14 cellular contexts compared by ENCODE assay signal in genomic region chr6:23656826-23657225, GRCh38.
A peak's percentile ranks its signal among the peaks of the same experiment; 100 is the strongest.
DNase-seq lines count a peak whose midpoint lies in the region; ATAC-seq and TF ChIP-seq lines count a peak whose summit lies in the region.
"Had no signal": no experiment of that assay in that cellular context is flagged by ENCODE, and none has a peak within 500 bp of the region (broad histone marks: within the 10 kb centered on the region; RNA-seq: fewer than 3 reads in every experiment).

No MANE protein-coding gene starts in this region.

- intact Hi-C loops in right cardiac atrium (cut with DNase I): no loop called here

- 85% methylated on average over 4 of the region's 4 CpGs for WGBS in right cardiac atrium

- H3K4me1 Mint-ChIP-seq in nephron (peaks cover 38% of the 10 kb centered on the region), type B pancreatic cell (ENCODE audit: unreplicated experiment) (peaks cover 32% of the 10 kb centered on the region)
- H3K4me1 Mint-ChIP-seq: B cell, CD14-positive monocyte, IgD-negative memory B cell had no signal

- H3K27ac Mint-ChIP-seq in nephron (peak overlapping the region; percentile 84 to 91 (median 90)), type B pancreatic cell (no peak overlapping the region)
- H3K27ac Mint-ChIP-seq: B cell, IgD-negative memory B cell had no signal

- H3K36me3 Mint-ChIP-seq in nephron (ENCODE audit: low read depth) (no peaks in the 10 kb centered on the region), type B pancreatic cell (no peaks in the 10 kb centered on the region)
- H3K36me3 Mint-ChIP-seq: CD14-positive monocyte had no signal

- no peaks in the 10 kb centered on the region for H3K4me1 ChIP-seq in right cardiac atrium (ENCODE audit: control insufficient read depth, insufficient read depth, low read length)

- DNase-seq in NCI-H748 (lab: John Stamatoyannopoulos, UW; ENCODE audit: unreplicated experiment) (peak; percentile 61), NCI-H748 treated with DMSO at 0.1 percent for 48 hours (lab: John Stamatoyannopoulos, UW) (no peak), SK-N-DZ (ENCODE audit: low spot score) (peak; percentile 80), type B pancreatic cell (ENCODE audit: extremely low spot score, unreplicated experiment) (no peak), iPS-NIHi7 (ENCODE audit: extremely low spot score) (no peak), right cardiac atrium (no peak)
- DNase-seq: NCI-H187, NCI-H524, SIG-M5, T-helper 1 cell had no signal

- no peak for ATAC-seq in right cardiac atrium

- no peak overlapping the region for H3K4me3 Mint-ChIP-seq in nephron
- H3K4me3 Mint-ChIP-seq in type B pancreatic cell: peak overlapping the region; percentile 13
- H3K4me3 Mint-ChIP-seq: B cell, CD14-positive monocyte, IgD-negative memory B cell had no signal

- H3K27ac ChIP-seq in right cardiac atrium (ENCODE audit: low read length): no peak overlapping the region

- H3K4me3 ChIP-seq in right cardiac atrium (ENCODE audit: low read length): no peak overlapping the region

- H3K9me3 ChIP-seq in right cardiac atrium (ENCODE audit: control insufficient read depth, low read length): no peaks in the 10 kb centered on the region

- TF ChIP-seq CTCF in nephron (IDR thresholded peaks at IDR 0.05; ENCODE audit: unreplicated experiment in 3 of 3) (no peak), type B pancreatic cell (conservative IDR thresholded peaks at IDR 0.05) (no peak)

- H3K9me3 Mint-ChIP-seq in nephron (no peaks in the 10 kb centered on the region), type B pancreatic cell (no peaks in the 10 kb centered on the region)

- H3K27me3 ChIP-seq in right cardiac atrium (ENCODE audit: control insufficient read depth, insufficient read depth): no peaks in the 10 kb centered on the region

- H3K27me3 Mint-ChIP-seq in nephron (ENCODE audit: low read depth) (no peaks in the 10 kb centered on the region), type B pancreatic cell (no peaks in the 10 kb centered on the region)
- H3K27me3 Mint-ChIP-seq: B cell, IgD-negative memory B cell had no signal

Comparison
In these comparisons a context has a peak if more than half of its experiments do, and no peak if none do; other contexts are left out.
1. DNase-seq: peak in NCI-H748 (single experiment) and SK-N-DZ (single experiment); none in NCI-H748 treated with DMSO at 0.1 percent for 48 hours (single experiment), type B pancreatic cell (single experiment), iPS-NIHi7 (single experiment) and right cardiac atrium (0 of 3).